ENCODE assay signal across 19 cellular contexts in genomic region chr11:93541154-93541553, GRCh38. TPM values are rescaled to one million over a fixed set of nuclear protein-coding genes. Genes with fewer than 3 reads are reported as not detected.
DNase-seq lines count a peak whose midpoint lies in the region; ATAC-seq, FAIRE-seq and TF ChIP-seq lines count a peak whose summit lies in the region.
"Had no signal": no experiment of that assay in that cellular context is flagged by ENCODE, and none has a peak within 500 bp of the region (broad histone marks: within the 10 kb centered on the region; RNA-seq: fewer than 3 reads in every experiment).

No MANE protein-coding gene starts in this region.

- H3K27ac ChIP-seq in 22Rv1 (peak overlapping the region; percentile 85), A549 (no peak overlapping the region), WERI-Rb-1 (no peak overlapping the region)
- H3K27ac ChIP-seq: lower lobe of right lung had no signal

- no peak for TF ChIP-seq EP300 in A549 (IDR thresholded peaks at IDR 0.05)

- H3K36me3 ChIP-seq in WERI-Rb-1: no peaks in the 10 kb centered on the region
- H3K36me3 ChIP-seq: BLaER1 treated with 17β-estradiol and CSF1 and Interleukin-3, amounts not matched to agents 10 nM and 100 nM; gastroesophageal sphincter; lower lobe of right lung; prostate gland; upper lobe of left lung had no signal

- no peak for TF ChIP-seq RAD21 in A549 (conservative IDR thresholded peaks at IDR 0.05 in 1 of 2, IDR thresholded peaks at IDR 0.05 in 1 of 2)

- H3K4me1 ChIP-seq in A549: peaks cover 20% of the 10 kb centered on the region

- CTCF ChIA-PET in A549 (lab: Yijun Ruan, JAX) (interaction anchor here (0.7 to 1.8 kb wide), 3 partner anchors 9 to 111 kb away, joined by 3 to 7 read pairs (median 5); no protein-coding TSS in a partner anchor), T-cell (lab: Charles Lee) (no interaction called here)

- peak overlapping the region; percentile 23 to 48 (median 39) for H3K4me3 Mint-ChIP-seq in T-cell
- H3K4me3 Mint-ChIP-seq in immature natural killer cell: peak overlapping the region in 4 of 5 donors; percentile 5 to 52 (median 40)

- no peak for DNase-seq in A549 (ENCODE audit: low read depth in 1 of 2, low spot score in 1 of 2)
- DNase-seq in T-cell: no peak
- DNase-seq in immature natural killer cell: no peak
- DNase-seq in WERI-Rb-1: no peak
- DNase-seq in RKO (ENCODE audit: low spot score): no peak
- DNase-seq: activated CD8-positive, alpha-beta memory T cell treated with anti-CD3 and anti-CD28 coated beads, Interleukin-2, amount 50 U/mL, for 48 hours; activated naive CD4-positive, alpha-beta T cell treated with anti-CD3 and anti-CD28 coated beads, Interleukin-2, amount 50 U/mL, for 16 hours; DND-41; lower lobe of right lung; NCI-H146; NCI-H2227 treated with DMSO at 0.1 percent for 48 hours; T-helper 1 cell; upper lobe of left lung had no signal

- no peak for FAIRE-seq in A549 (lab: Jason Lieb, UNC)

- ATAC-seq in A549 (no peak), T-cell (replicated peaks in 1 of 4) (no peak), GM18861 (IDR thresholded peaks at IDR 0.05; ENCODE audit: unreplicated experiment) (no peak), HG03045 (IDR thresholded peaks at IDR 0.05; ENCODE audit: unreplicated experiment) (no peak)
- ATAC-seq: gastroesophageal sphincter had no signal

- WGBS in A549 (ENCODE audit: missing lambda C conversion rate): 100% methylated on average over 1 of the region's 1 CpG

- peak overlapping the region; percentile 91 for H3K4me2 ChIP-seq in A549

- H3K4me3 ChIP-seq in A549 (no peak overlapping the region), WERI-Rb-1 (ENCODE audit: low read depth, low read length) (no peak overlapping the region)
- H3K4me3 ChIP-seq: gastroesophageal sphincter, upper lobe of left lung had no signal

- TF ChIP-seq POLR2A in A549 (IDR thresholded peaks at IDR 0.05; ENCODE audit: low read length): no peak

- H3K4me1 Mint-ChIP-seq in T-cell (peaks cover 23 to 29% (median 24%) of the 10 kb centered on the region in 3 donors), immature natural killer cell (peaks cover 33 to 41% of the 10 kb centered on the region in 2 donors)

- H3K9me3 ChIP-seq in A549: no peaks in the 10 kb centered on the region
- H3K9me3 ChIP-seq in WERI-Rb-1 (ENCODE audit: severe bottlenecking): no peaks in the 10 kb centered on the region
- H3K9me3 ChIP-seq: BLaER1 treated with 17β-estradiol and CSF1 and Interleukin-3, amounts not matched to agents 10 nM and 100 nM; gastroesophageal sphincter; lower lobe of right lung; prostate gland; upper lobe of left lung had no signal

- POLR2A ChIA-PET in A549 (lab: Yijun Ruan, JAX) (interaction anchor here (0.6 kb wide), 1 partner anchor 172 kb away, joined by 3 read pairs; no protein-coding TSS in a partner anchor), T-cell (lab: Charles Lee) (interaction anchor here (0.6 kb wide), 2 partner anchors 12 to 45 kb away, joined by 3 read pairs; no protein-coding TSS in a partner anchor)

- H3K9me3 Mint-ChIP-seq in T-cell: no peaks in the 10 kb centered on the region
- no peaks in the 10 kb centered on the region for H3K9me3 Mint-ChIP-seq in immature natural killer cell

- H3K27me3 ChIP-seq in WERI-Rb-1 (ENCODE audit: insufficient read depth, low read depth, severe bottlenecking): no peaks in the 10 kb centered on the region
- H3K27me3 ChIP-seq: BLaER1 treated with 17β-estradiol and CSF1 and Interleukin-3, amounts not matched to agents 10 nM and 100 nM; gastroesophageal sphincter; upper lobe of left lung had no signal

- H3K36me3 Mint-ChIP-seq in T-cell: no peaks in the 10 kb centered on the region
- no peaks in the 10 kb centered on the region for H3K36me3 Mint-ChIP-seq in immature natural killer cell

- TF ChIP-seq CTCF in 22Rv1 (IDR thresholded peaks at IDR 0.05) (no peak), A549 (IDR thresholded peaks at IDR 0.05) (no peak), WERI-Rb-1 (IDR thresholded peaks at IDR 0.05; ENCODE audit: low read depth, low read length) (no peak)

- H3K27me3 Mint-ChIP-seq in T-cell (peaks cover 0 to 3% of the 10 kb centered on the region in 2 donors), immature natural killer cell (ENCODE audit: low read depth in 3 of 3) (peaks cover 5 to 14% (median 6%) of the 10 kb centered on the region in 3 donors)

- H3K27ac Mint-ChIP-seq in T-cell (no peak overlapping the region), immature natural killer cell (peak overlapping the region in 3 of 6 donors; percentile 29 to 68 (median 56))

TF ChIP-seq in A549, 52 proteins besides CTCF, POLR2A, EP300 and RAD21:
- TF ChIP-seq ELK1 (IDR thresholded peaks at IDR 0.05; ENCODE audit: low read depth, low read length) (no peak), TFCP2L1 (CRISPR knock-in tag; IDR thresholded peaks at IDR 0.05) (no peak), NR3C1 (IDR thresholded peaks at IDR 0.05) (no peak), PHF8 (IDR thresholded peaks at IDR 0.05; ENCODE audit: borderline replicate concordance, low read depth) (no peak), HOXA7 (CRISPR knock-in tag; IDR thresholded peaks at IDR 0.05) (no peak), BHLHE40 (IDR thresholded peaks at IDR 0.05; ENCODE audit: low read depth, low read length) (no peak), JUNB (IDR thresholded peaks at IDR 0.05) (no peak)

RNA-seq across cellular contexts. Expression of gene SMCO4, which starts 2.0 kb away (rescaled TPM):
- polyA plus RNA-seq in A549 (2011; rRNA removed) (10.7 and 11.9 TPM in 2 replicates), A549 (2017; fragmentation: RNase III; extraction: RNeasy Plus Mini Kit Qiagen cat#74134 plus additional on column Dnase treatment) (13.4 to 14.8 TPM (median 14.4 TPM) in 3 replicates), immature natural killer cell (10 to 100 TPM; 10.2 to 11.1 (median 10.3) TPM)
- 21.4 and 22.4 TPM in 2 replicates for polyA plus RNA-seq in A549 (2012; cell fraction: cytosol; rRNA removed)
- 13.9 and 15.2 TPM in 2 replicates for polyA plus RNA-seq in A549 (2012; cell fraction: nucleus; rRNA removed)
- 2.1 and 2.8 TPM in 2 replicates for polyA minus RNA-seq in A549 (2011; rRNA and poly(A)+ RNA removed)
- total RNA-seq in T-cell: 1 to 10 TPM in 4 of 5 donors, not detected in 1; 2.2 to 6.5 (median 4.7) TPM
